ENCODE assay signal across 1 cellular context in genomic region chr3:53581671-53582070, GRCh38.
TF ChIP-seq lines count a peak whose summit lies in the region.

No MANE protein-coding gene starts in this region.

TF ChIP-seq in H1, 55 proteins besides CTCF, POLR2A, EP300 and RAD21 (continued from another document):
- TF ChIP-seq, protein P1, sequence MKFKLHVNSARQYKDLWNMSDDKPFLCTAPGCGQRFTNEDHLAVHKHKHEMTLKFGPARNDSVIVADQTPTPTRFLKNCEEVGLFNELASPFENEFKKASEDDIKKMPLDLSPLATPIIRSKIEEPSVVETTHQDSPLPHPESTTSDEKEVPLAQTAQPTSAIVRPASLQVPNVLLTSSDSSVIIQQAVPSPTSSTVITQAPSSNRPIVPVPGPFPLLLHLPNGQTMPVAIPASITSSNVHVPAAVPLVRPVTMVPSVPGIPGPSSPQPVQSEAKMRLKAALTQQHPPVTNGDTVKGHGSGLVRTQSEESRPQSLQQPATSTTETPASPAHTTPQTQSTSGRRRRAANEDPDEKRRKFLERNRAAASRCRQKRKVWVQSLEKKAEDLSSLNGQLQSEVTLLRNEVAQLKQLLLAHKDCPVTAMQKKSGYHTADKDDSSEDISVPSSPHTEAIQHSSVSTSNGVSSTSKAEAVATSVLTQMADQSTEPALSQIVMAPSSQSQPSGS (IDR thresholded peaks at IDR 0.05; ENCODE audit: low read length): no peak
- TF ChIP-seq, protein P2, sequence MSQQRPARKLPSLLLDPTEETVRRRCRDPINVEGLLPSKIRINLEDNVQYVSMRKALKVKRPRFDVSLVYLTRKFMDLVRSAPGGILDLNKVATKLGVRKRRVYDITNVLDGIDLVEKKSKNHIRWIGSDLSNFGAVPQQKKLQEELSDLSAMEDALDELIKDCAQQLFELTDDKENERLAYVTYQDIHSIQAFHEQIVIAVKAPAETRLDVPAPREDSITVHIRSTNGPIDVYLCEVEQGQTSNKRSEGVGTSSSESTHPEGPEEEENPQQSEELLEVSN (IDR thresholded peaks at IDR 0.05): no peak
- TF ChIP-seq JUND (IDR thresholded peaks at IDR 0.05; ENCODE audit: low read length) (no peak), CTBP2 (IDR thresholded peaks at IDR 0.05; ENCODE audit: borderline replicate concordance, insufficient read depth, insufficient read length, low read length) (no peak), SP4 (IDR thresholded peaks at IDR 0.05; ENCODE audit: low read length) (no peak), SIX5 (IDR thresholded peaks at IDR 0.05; ENCODE audit: low read depth, low read length) (no peak)
